15 cellular contexts compared by ENCODE assay signal in genomic region chr9:16147726-16148125, GRCh38.
DNase-seq lines count a peak whose midpoint lies in the region; ATAC-seq lines count a peak whose summit lies in the region.
"Had no signal": no experiment of that assay in that cellular context is flagged by ENCODE, and none has a peak within 500 bp of the region (broad histone marks: within the 10 kb centered on the region; RNA-seq: fewer than 3 reads in every experiment).

No MANE protein-coding gene starts in this region.

- peak; percentile 33 for DNase-seq in SKM-1 treated with dmso at 0.1 percent for 144 hours (lab: John Stamatoyannopoulos, UW; ENCODE audit: unreplicated experiment)
- no peak for DNase-seq in SKM-1 (lab: John Stamatoyannopoulos, UW; ENCODE audit: unreplicated experiment)
- peak; percentile 52 to 62 for DNase-seq in Kasumi-1 (lab: John Stamatoyannopoulos, UW)
- peak; percentile 38 for DNase-seq in UCSD-AML1 (lab: John Stamatoyannopoulos, UW; ENCODE audit: unreplicated experiment)
- peak; percentile 73 for DNase-seq in pons (ENCODE audit: low spot score)
- no peak for DNase-seq in AML-193 (lab: John Stamatoyannopoulos, UW)
- no peak for DNase-seq in HK-2 (ENCODE audit: unreplicated experiment)
- DNase-seq: HCEC 1CT; NCI-H1092; NCI-H146; NCI-H345; NCI-H69; NK-92 treated with Interleukin-12 subunit alpha and Interleukin-12 subunit beta, amount 100 ng/mL, for 24 hours; T-helper 1 cell had no signal

- no peak for ATAC-seq in HG03442 (IDR thresholded peaks at IDR 0.05; ENCODE audit: unreplicated experiment)

Comparison
In these comparisons a context has a peak if more than half of its experiments do, and no peak if none do; other contexts are left out.
1. DNase-seq: peak in SKM-1 treated with dmso at 0.1 percent for 144 hours (single experiment), Kasumi-1 (2 of 2), UCSD-AML1 (single experiment) and pons (single experiment); none in SKM-1 (single experiment), AML-193 (0 of 2) and HK-2 (single experiment).